ENCODE assay signal across 23 cellular contexts in the genomic region with DNA sequence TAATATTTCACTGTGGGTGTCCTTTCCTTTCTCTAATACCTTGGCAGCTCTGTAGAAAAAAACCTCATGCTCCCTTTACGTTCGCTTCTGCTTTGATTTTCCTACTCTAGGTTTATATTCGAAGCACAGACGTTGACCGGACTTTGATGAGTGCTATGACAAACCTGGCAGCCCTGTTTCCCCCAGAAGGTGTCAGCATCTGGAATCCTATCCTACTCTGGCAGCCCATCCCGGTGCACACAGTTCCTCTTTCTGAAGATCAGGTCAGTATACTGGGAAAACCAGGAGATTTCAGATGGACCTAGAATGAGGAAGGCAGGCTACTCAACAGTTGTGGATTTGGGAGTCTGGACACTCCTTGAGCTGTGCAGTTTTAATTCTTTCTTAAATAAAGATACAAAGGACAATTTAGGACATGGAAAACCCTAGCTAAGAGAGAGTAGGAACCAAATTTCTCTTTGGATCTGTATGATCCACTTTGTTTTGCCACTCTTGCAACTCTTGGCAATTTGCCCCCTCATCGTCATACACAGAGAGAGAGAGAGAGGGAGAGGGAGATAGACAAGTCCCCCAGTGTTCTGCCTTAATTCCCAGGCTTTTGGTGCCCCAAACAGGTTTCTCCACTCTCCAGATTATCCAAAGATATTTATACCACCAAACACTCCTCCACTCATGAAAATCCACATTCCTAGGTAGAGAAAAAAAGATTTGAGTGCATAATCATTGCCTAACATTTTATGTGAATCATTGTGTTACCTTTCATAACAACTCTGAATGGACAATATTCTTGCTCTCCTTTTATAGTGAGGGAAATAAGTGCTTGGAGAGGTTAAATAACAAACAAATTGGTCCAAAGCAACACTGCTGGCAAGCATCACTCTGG. TPM values are rescaled to one million over a fixed set of nuclear protein-coding genes. Genes with fewer than 3 reads are reported as not detected.
DNase-seq lines count a peak whose midpoint lies in the region; ATAC-seq, FAIRE-seq and TF ChIP-seq lines count a peak whose summit lies in the region.
"Had no signal": no experiment of that assay in that cellular context is flagged by ENCODE, and none has a peak within 500 bp of the region (broad histone marks: within the 10 kb centered on the region; RNA-seq: fewer than 3 reads in every experiment).

No MANE protein-coding gene starts in this region.

- no peak overlapping the region for H2BK5ac ChIP-seq in mesenchymal stem cell (ENCODE audit: low read depth, low read length, poor library complexity, severe bottlenecking)

- no peaks in the 10 kb centered on the region for H3K9me3 ChIP-seq in HepG2 (ENCODE audit: low read length)
- H3K9me3 ChIP-seq in right lobe of liver = no peaks in the 10 kb centered on the region
- H3K9me3 ChIP-seq in mesenchymal stem cell (ENCODE audit: control insufficient read depth, low read length) = no peaks in the 10 kb centered on the region

- intact Hi-C loops in HepG2 (cut with micrococcal nuclease; ENCODE audit: unreplicated experiment) = no loop called here
- intact Hi-C loops in right lobe of liver (cut with DNase I) = no loop called here

- TF ChIP-seq EP300 in HepG2 (IDR thresholded peaks at IDR 0.05; ENCODE audit: low read depth in 2 of 2, low read length in 2 of 2) = no peak
- TF ChIP-seq EP300 in HepG2 (CRISPR knock-in tag; IDR thresholded peaks at IDR 0.05; ENCODE audit: borderline replicate concordance) = no peak

- TF ChIP-seq CTCF in HepG2 (CRISPR knock-in tag; IDR thresholded peaks at IDR 0.05) (no peak), right lobe of liver (IDR thresholded peaks at IDR 0.05) (no peak), cardiac fibroblast (IDR thresholded peaks at IDR 0.05; ENCODE audit: low read depth, low read length) (no peak), neural crest cell (conservative IDR thresholded peaks at IDR 0.05) (no peak)

- H2BK12ac ChIP-seq in mesenchymal stem cell (ENCODE audit: low read length in 2 of 2) = no peak overlapping the region

- no peak overlapping the region for H3K18ac ChIP-seq in mesenchymal stem cell (ENCODE audit: low read depth in 1 of 2, low read length in 2 of 2)

- no peak for TF ChIP-seq RAD21 in HepG2 (CRISPR knock-in tag; IDR thresholded peaks at IDR 0.05)

- no peak for TF ChIP-seq POLR2A in HepG2 (IDR thresholded peaks at IDR 0.05; ENCODE audit: insufficient read depth in 1 of 2, low read depth in 2 of 2, low read length in 2 of 2)
- TF ChIP-seq POLR2A in right lobe of liver (IDR thresholded peaks at IDR 0.05) = no peak

- H2BK120ac ChIP-seq in mesenchymal stem cell (ENCODE audit: low read depth, low read length) = no peak overlapping the region

- H3K23ac ChIP-seq in mesenchymal stem cell (ENCODE audit: low read length in 2 of 2) = no peak overlapping the region

- H3K4me1 Mint-ChIP-seq in neural crest cell = no peaks in the 10 kb centered on the region
- H3K4me1 Mint-ChIP-seq: B cell, CD14-positive monocyte had no signal

- no peaks in the 10 kb centered on the region for H3K36me3 ChIP-seq in HepG2 (replicated peaks in 1 of 2; ENCODE audit: control insufficient read depth in 1 of 2, insufficient read depth in 2 of 2, low read length in 2 of 2)
- H3K36me3 ChIP-seq in right lobe of liver = no peaks in the 10 kb centered on the region
- no peaks in the 10 kb centered on the region for H3K36me3 ChIP-seq in mesenchymal stem cell (ENCODE audit: control insufficient read depth in 1 of 2, insufficient read depth in 2 of 2, low read depth in 1 of 2, low read length in 2 of 2)

- no peaks in the 10 kb centered on the region for H3K9me3 Mint-ChIP-seq in neural crest cell
- H3K9me3 Mint-ChIP-seq: CD14-positive monocyte had no signal

- H3K27ac ChIP-seq in HepG2 (ENCODE audit: extremely low read length, insufficient read depth, low read length) (no peak overlapping the region), right lobe of liver (no peak overlapping the region), mesenchymal stem cell (ENCODE audit: low read length, poor library complexity, severe bottlenecking) (no peak overlapping the region)

- no peak overlapping the region for H3K9ac ChIP-seq in HepG2 (ENCODE audit: insufficient read depth, low read depth, low read length)
- H3K9ac ChIP-seq in mesenchymal stem cell (ENCODE audit: low read length) = no peak overlapping the region

- 4% methylated on average over 7 of the region's 7 CpGs for whole genome bisulfite sequencing in HepG2 (ENCODE audit: low lambda C conversion rate)
- 65% methylated on average over 7 of the region's 7 CpGs for WGBS in right lobe of liver (ENCODE audit: insufficient coverage, low coverage, low lambda C conversion rate, missing lambda C conversion rate)
- 92% methylated on average over 7 of the region's 7 CpGs for WGBS in mesenchymal stem cell

- no TSS peak for BruUV-seq in HepG2 (replicated peaks; lab: Mats Ljungman, UMichigan)

- no peaks in the 10 kb centered on the region for H3K36me3 Mint-ChIP-seq in neural crest cell (ENCODE audit: low read depth)

- no peak overlapping the region for H4K91ac ChIP-seq in mesenchymal stem cell (ENCODE audit: low read length)

- DNase-seq in HepG2 (ENCODE audit: low spot score) (no peak), right lobe of liver (no peak), cardiac fibroblast (ENCODE audit: low read depth in 2 of 2) (peak; percentile 12 to 35), neural crest cell (ENCODE audit: low read depth, low spot score) (no peak), activated T-cell treated with anti-CD3 and anti-CD28 coated beads for 4 hours (no peak), mesenchymal stem cell (no peak)
- DNase-seq in activated T-cell treated with anti-CD3 and anti-CD28 coated beads, Interleukin-2, amount 50 U/mL, for 48 hours = no peak
- DNase-seq: H7, MM.1S, NCI-H1048, NCI-H1436 treated with DMSO at 0.1 percent for 48 hours, NCI-H2029, NCI-H2171, NCI-H345, NCI-H524, NCI-H82 had no signal

- CTCF ChIA-PET in HepG2 (lab: Yijun Ruan, JAX; ENCODE audit: low intra/inter-chr PET ratio, low total read pairs) = no interaction called here

- H2AFZ ChIP-seq in HepG2 (ENCODE audit: low read length) = no peak overlapping the region
- no peak overlapping the region for H2AFZ ChIP-seq in mesenchymal stem cell (ENCODE audit: low read depth, low read length)

- no peak overlapping the region for H3K4ac ChIP-seq in mesenchymal stem cell (ENCODE audit: low read depth in 1 of 2, low read length in 2 of 2)

- H3K79me2 ChIP-seq in HepG2 (ENCODE audit: insufficient read depth, low read length) = no peaks in the 10 kb centered on the region

- no peak overlapping the region for H3K4me3 Mint-ChIP-seq in neural crest cell
- H3K4me3 Mint-ChIP-seq: B cell, CD14-positive monocyte had no signal

- H2BK15ac ChIP-seq in mesenchymal stem cell (ENCODE audit: low read depth, poor library complexity, severe bottlenecking) = no peak overlapping the region

- no peak overlapping the region for H4K8ac ChIP-seq in mesenchymal stem cell (ENCODE audit: low read length)

- in situ Hi-C loops in HepG2 (cut with HindIII; ENCODE audit: extremely low pct_ligation_motif_present, low pct_unique_long_range_greater_than_20kb) = no loop called here

- no peak overlapping the region for H3K4me3 ChIP-seq in HepG2 (replicated peaks in 1 of 3; ENCODE audit: insufficient read depth in 1 of 3, low read depth in 2 of 3, low read length in 3 of 3)
- H3K4me3 ChIP-seq in right lobe of liver = no peak overlapping the region
- no peak overlapping the region for H3K4me3 ChIP-seq in cardiac fibroblast (replicated peaks in 1 of 2; ENCODE audit: low read depth in 2 of 2, low read length in 2 of 2)
- H3K4me3 ChIP-seq in mesenchymal stem cell (ENCODE audit: insufficient read depth in 1 of 2, low read depth in 1 of 2, low read length in 2 of 2) = no peak overlapping the region

- peaks cover 2% of the 10 kb centered on the region for H3K27me3 Mint-ChIP-seq in neural crest cell (ENCODE audit: low read depth)

- H3K4me1 ChIP-seq in HepG2 (ENCODE audit: insufficient read depth, low read length) (no peaks in the 10 kb centered on the region), right lobe of liver (no peaks in the 10 kb centered on the region), mesenchymal stem cell (ENCODE audit: control insufficient read depth, insufficient read depth, low read depth, low read length) (no peaks in the 10 kb centered on the region)

- POLR2A ChIA-PET in HepG2 (lab: Yijun Ruan, JAX) = no interaction called here

- no peak for FAIRE-seq in HepG2 (lab: Jason Lieb, UNC)
- FAIRE-seq: G401.6, GM12892 had no signal

- H2AK5ac ChIP-seq in mesenchymal stem cell (ENCODE audit: low read length, severe bottlenecking) = no peak overlapping the region

- ATAC-seq in HepG2 (no peak), right lobe of liver (no peak), HG03378 (IDR thresholded peaks at IDR 0.05; ENCODE audit: unreplicated experiment) (no peak)
- ATAC-seq: Panc1 had no signal

- peak overlapping the region; percentile 13 for H3K27ac Mint-ChIP-seq in neural crest cell (ENCODE audit: unreplicated experiment)
- H3K27ac Mint-ChIP-seq: B cell had no signal

- peaks cover 0 to 4% of the 10 kb centered on the region in 2 experiments; a peak in 2 of 5 replicates for H3K27me3 ChIP-seq in HepG2 (ENCODE audit: control insufficient read depth in 1 of 2, insufficient read depth in 2 of 2, low read length in 2 of 2)
- no peaks in the 10 kb centered on the region for H3K27me3 ChIP-seq in right lobe of liver
- H3K27me3 ChIP-seq in mesenchymal stem cell (ENCODE audit: control insufficient read depth in 1 of 2, insufficient read depth in 1 of 2, low read length in 2 of 2) = no peaks in the 10 kb centered on the region

- H3K4me2 ChIP-seq in HepG2 (ENCODE audit: low read depth, low read length) = no peak overlapping the region
- H3K4me2 ChIP-seq in mesenchymal stem cell (ENCODE audit: low read length, poor library complexity, severe bottlenecking) = no peak overlapping the region

- no peak overlapping the region for H3K14ac ChIP-seq in mesenchymal stem cell (ENCODE audit: low read length in 2 of 2)

- H4K20me1 ChIP-seq in HepG2 (ENCODE audit: insufficient read depth, low read length) = no peaks in the 10 kb centered on the region

- no peaks in the 10 kb centered on the region for H3K79me1 ChIP-seq in mesenchymal stem cell (replicated peaks; ENCODE audit: low read length, poor library complexity, severe bottlenecking)

RNA-seq across cellular contexts. Expression of a gene that starts 15.1 kb away (rescaled TPM):
- not detected in 2 replicates for total RNA-seq in HepG2 (2016; rRNA removed; fragmentation: Illumina TruSeq; extraction: Trizol)
- total RNA-seq in HepG2 (2016; cell fraction: cytosol; rRNA removed; fragmentation: Illumina TruSeq; extraction: Trizol; ENCODE audit: low read depth) = not detected in 2 replicates
- total RNA-seq in HepG2 (2016; cell fraction: insoluble cytoplasmic fraction; rRNA removed; fragmentation: Illumina TruSeq; extraction: Trizol) = not detected in 2 replicates
- not detected in 2 replicates for total RNA-seq in HepG2 (2016; cell fraction: membrane; rRNA removed; fragmentation: Illumina TruSeq; extraction: Trizol)
- total RNA-seq in HepG2 (2016; cell fraction: nucleus; rRNA removed; fragmentation: Illumina TruSeq; extraction: Trizol) = not detected in 2 replicates
- not detected in 2 replicates for polyA plus RNA-seq in HepG2 (2011; rRNA removed)
- not detected in 2 replicates for polyA plus RNA-seq in HepG2 (2011; cell fraction: cytosol; rRNA removed)
- polyA plus RNA-seq in HepG2 (2011; cell fraction: nucleus; rRNA removed) = not detected in 2 replicates
- not detected in 2 replicates for polyA plus RNA-seq in HepG2 (2012)
- not detected in 2 replicates for polyA plus RNA-seq in HepG2 (2016; cell fraction: cytosol; fragmentation: Illumina TruSeq; extraction: Trizol; ENCODE audit: low read depth)
- polyA plus RNA-seq in HepG2 (2016; cell fraction: insoluble cytoplasmic fraction; fragmentation: Illumina TruSeq; extraction: Trizol; ENCODE audit: low read depth) = not detected in 2 replicates
- polyA plus RNA-seq in HepG2 (2016; cell fraction: membrane; fragmentation: Illumina TruSeq; extraction: Trizol; ENCODE audit: low read depth) = not detected in 2 replicates
- polyA plus RNA-seq in HepG2 (2016; cell fraction: nucleus; fragmentation: Illumina TruSeq; extraction: Trizol; ENCODE audit: insufficient read depth, low read depth) = not detected in 2 replicates
- 9.4 TPM in 1 of 2 replicates, not detected in the other for polyA minus RNA-seq in HepG2 (2011; rRNA and poly(A)+ RNA removed; ENCODE audit: low replicate concordance)
- not detected in 2 replicates for polyA minus RNA-seq in HepG2 (2011; cell fraction: cytosol; rRNA and poly(A)+ RNA removed)
- not detected in 2 replicates for polyA minus RNA-seq in HepG2 (2011; cell fraction: nucleus; rRNA and poly(A)+ RNA removed)
- under 1 TPM in 5 of 6 experiments, not detected in 1; 0.12 to 0.49 (median 0.22) TPM for total RNA-seq in right lobe of liver
- total RNA-seq in neural crest cell = not detected in 2 replicates
- polyA plus RNA-seq in mesenchymal stem cell (2013, experiment 1 of 2) = 2.8 TPM
- polyA plus RNA-seq in mesenchymal stem cell (2013, experiment 2 of 2) = 3.4 TPM
- total RNA-seq: A172 had no signal

Comparison
In these comparisons a context has a peak if more than half of its experiments do, and no peak if none do; other contexts are left out.
1. DNase-seq: peak in cardiac fibroblast (2 of 2); none in HepG2 (single experiment), right lobe of liver (0 of 3), neural crest cell (single experiment), activated T-cell treated with anti-CD3 and anti-CD28 coated beads for 4 hours (single experiment), mesenchymal stem cell (single experiment) and activated T-cell treated with anti-CD3 and anti-CD28 coated beads, Interleukin-2, amount 50 U/mL, for 48 hours (0 of 2).